In genomic region chr9:70262948-70263347, GRCh38 we compare ENCODE assay signal across 16 cellular contexts. TPM values are rescaled to one million over a fixed set of nuclear protein-coding genes. Genes with fewer than 3 reads are reported as not detected.
DNase-seq lines count a peak whose midpoint lies in the region; ATAC-seq and TF ChIP-seq lines count a peak whose summit lies in the region.
"Had no signal": no experiment of that assay in that cellular context is flagged by ENCODE, and none has a peak within 500 bp of the region (broad histone marks: within the 10 kb centered on the region; RNA-seq: fewer than 3 reads in every experiment).

No MANE protein-coding gene starts in this region.

- H3K4me3 Mint-ChIP-seq in activated naive CD8-positive, alpha-beta T cell treated with anti-CD3 and anti-CD28 coated beads, Interleukin-2, amount 10 ng/mL, durations not matched to agents 7 days and 5 days: peak overlapping the region; percentile 11
- H3K4me3 Mint-ChIP-seq in type B pancreatic cell: peak overlapping the region; percentile 36
- H3K4me3 Mint-ChIP-seq: activated B cell treated with CpG ODN at 0.5 μM for 24 hours, mesothelial cell of epicardium had no signal

- H3K27ac Mint-ChIP-seq in activated naive CD8-positive, alpha-beta T cell treated with anti-CD3 and anti-CD28 coated beads, Interleukin-2, amount 10 ng/mL, durations not matched to agents 7 days and 5 days: no peak overlapping the region
- no peak overlapping the region for H3K27ac Mint-ChIP-seq in type B pancreatic cell
- H3K27ac Mint-ChIP-seq: activated B cell treated with CpG ODN at 0.5 μM for 24 hours had no signal

- no peaks in the 10 kb centered on the region for H3K27me3 Mint-ChIP-seq in activated naive CD8-positive, alpha-beta T cell treated with anti-CD3 and anti-CD28 coated beads, Interleukin-2, amount 10 ng/mL, durations not matched to agents 7 days and 5 days
- no peaks in the 10 kb centered on the region for H3K27me3 Mint-ChIP-seq in type B pancreatic cell
- H3K27me3 Mint-ChIP-seq: activated B cell treated with CpG ODN at 0.5 μM for 24 hours had no signal

- TF ChIP-seq CTCF in right atrium auricular region (IDR thresholded peaks at IDR 0.05) (no peak), hepatocyte (IDR thresholded peaks at IDR 0.05; ENCODE audit: poor library complexity) (no peak), type B pancreatic cell (conservative IDR thresholded peaks at IDR 0.05) (no peak)

- 72% methylated on average over 6 of the region's 6 CpGs for WGBS in hepatocyte (ENCODE audit: low lambda C conversion rate, missing lambda C conversion rate)

- no peaks in the 10 kb centered on the region for H3K9me3 ChIP-seq in right atrium auricular region
- no peaks in the 10 kb centered on the region for H3K9me3 ChIP-seq in hepatocyte (ENCODE audit: low read depth)

- H3K9me2 ChIP-seq in hepatocyte (replicated peaks; ENCODE audit: insufficient read depth): no peaks in the 10 kb centered on the region

- H3K27ac ChIP-seq in right atrium auricular region: peak overlapping the region; percentile 26 to 61
- H3K27ac ChIP-seq in hepatocyte: peak overlapping the region; percentile 17

- intact Hi-C loops in cardiac septum (cut with DNase I): no loop called here

- no peak overlapping the region for H3K4me3 ChIP-seq in right atrium auricular region
- H3K4me3 ChIP-seq in hepatocyte: no peak overlapping the region

- no peak overlapping the region for H2AFZ ChIP-seq in hepatocyte

- H3K36me3 ChIP-seq in right atrium auricular region (peaks cover 19% of the 10 kb centered on the region), hepatocyte (replicated peaks; ENCODE audit: insufficient read depth, low read depth) (no peaks in the 10 kb centered on the region)

- H3K27me3 ChIP-seq in right atrium auricular region: no peaks in the 10 kb centered on the region
- no peaks in the 10 kb centered on the region for H3K27me3 ChIP-seq in hepatocyte

- peaks cover 41% of the 10 kb centered on the region for H4K20me1 ChIP-seq in hepatocyte (ENCODE audit: insufficient read depth, poor library complexity, severe bottlenecking)

- no peak for ATAC-seq in activated naive CD8-positive, alpha-beta T cell treated with anti-CD3 and anti-CD28 coated beads, Interleukin-2, amount 10 ng/mL, durations not matched to agents 7 days and 5 days (ENCODE audit: low read depth)
- ATAC-seq: esophagus mucosa had no signal

- POLR2A ChIA-PET in activated naive CD8-positive, alpha-beta T cell treated with anti-CD3 and anti-CD28 coated beads, Interleukin-2, amount 10 ng/mL, durations not matched to agents 7 days and 5 days (lab: Charles Lee): no interaction called here

- H3K9me3 Mint-ChIP-seq in activated naive CD8-positive, alpha-beta T cell treated with anti-CD3 and anti-CD28 coated beads, Interleukin-2, amount 10 ng/mL, durations not matched to agents 7 days and 5 days: no peaks in the 10 kb centered on the region
- peaks cover 5% of the 10 kb centered on the region for H3K9me3 Mint-ChIP-seq in type B pancreatic cell
- H3K9me3 Mint-ChIP-seq: activated B cell treated with CpG ODN at 0.5 μM for 24 hours, mesothelial cell of epicardium had no signal

- H3K79me2 ChIP-seq in hepatocyte: peaks cover 88% of the 10 kb centered on the region

- H3K4me1 ChIP-seq in right atrium auricular region (peaks cover 0 to 47% of the 10 kb centered on the region in 2 donors), hepatocyte (ENCODE audit: insufficient read depth) (peaks cover 24% of the 10 kb centered on the region)

- DNase-seq in right atrium auricular region (ENCODE audit: low spot score) (no peak), cardiac septum (ENCODE audit: low spot score) (no peak), hepatocyte (ENCODE audit: low spot score) (no peak), type B pancreatic cell (ENCODE audit: extremely low spot score, unreplicated experiment) (no peak), NCI-H524 treated with DMSO at 0.1 percent for 48 hours (lab: John Stamatoyannopoulos, UW) (no peak), NCI-H2227 treated with DMSO at 0.1 percent for 48 hours (lab: John Stamatoyannopoulos, UW) (no peak), CD1c-positive myeloid dendritic cell (ENCODE audit: extremely low spot score) (no peak)
- no peak for DNase-seq in activated naive CD8-positive, alpha-beta T cell treated with anti-CD3 and anti-CD28 coated beads, Interleukin-2, amount 10 ng/mL, durations not matched to agents 7 days and 5 days
- DNase-seq: activated B cell treated with CpG ODN at 0.5 μM for 24 hours; caudate nucleus; DMS79 treated with DMSO at 0.1 percent for 48 hours; NCI-H2081 treated with DMSO at 0.1 percent for 48 hours; stimulated activated CD4-positive, alpha-beta T cell treated with anti-CD3 and anti-CD28 coated beads, Interleukin-2, amount 100 ng/mL, for 48 hours; stimulated activated naive CD4-positive, alpha-beta T cell had no signal

- peaks cover 44% of the 10 kb centered on the region for H3K36me3 Mint-ChIP-seq in activated naive CD8-positive, alpha-beta T cell treated with anti-CD3 and anti-CD28 coated beads, Interleukin-2, amount 10 ng/mL, durations not matched to agents 7 days and 5 days
- peaks cover 57% of the 10 kb centered on the region for H3K36me3 Mint-ChIP-seq in type B pancreatic cell

- H3K4me2 ChIP-seq in hepatocyte: peak overlapping the region; percentile 75

- peaks cover 40% of the 10 kb centered on the region for H3K4me1 Mint-ChIP-seq in activated naive CD8-positive, alpha-beta T cell treated with anti-CD3 and anti-CD28 coated beads, Interleukin-2, amount 10 ng/mL, durations not matched to agents 7 days and 5 days
- peaks cover 33% of the 10 kb centered on the region for H3K4me1 Mint-ChIP-seq in type B pancreatic cell (ENCODE audit: unreplicated experiment)

RNA-seq across cellular contexts. Expression of gene SMC5, which starts 4.2 kb away (rescaled TPM):
- 10 to 100 TPM; 11.4 to 15.0 TPM for total RNA-seq in right atrium auricular region
- total RNA-seq in cardiac septum: 15.0 TPM
- total RNA-seq in activated naive CD8-positive, alpha-beta T cell treated with anti-CD3 and anti-CD28 coated beads, Interleukin-2, amount 10 ng/mL, durations not matched to agents 7 days and 5 days: 10 to 100 TPM; 42.3 to 44.9 TPM
- 30.7 and 31.9 TPM in 2 replicates for total RNA-seq in hepatocyte
- polyA plus RNA-seq in hepatocyte: 14.5 and 14.9 TPM in 2 replicates
- total RNA-seq in type B pancreatic cell (ENCODE audit: low replicate concordance): 33.9 and 40.3 TPM in 2 replicates
